Comparison of ENCODE assay signal across 8 cellular contexts in genomic region chr2:176001281-176001902, GRCh38. TPM values are rescaled to one million over a fixed set of nuclear protein-coding genes. Genes with fewer than 3 reads are reported as not detected.
DNase-seq lines count a peak whose midpoint lies in the region; ATAC-seq and TF ChIP-seq lines count a peak whose summit lies in the region.

No MANE protein-coding gene starts in this region.

- H3K9me3 ChIP-seq in CD4-positive, alpha-beta T cell (ENCODE audit: control insufficient read depth, low read length) = no peaks in the 10 kb centered on the region
- H3K9me3 ChIP-seq in neural progenitor cell (ENCODE audit: low read depth) (no peaks in the 10 kb centered on the region), testis (no peaks in the 10 kb centered on the region)

- H3F3A ChIP-seq in neural progenitor cell (ENCODE audit: low read depth) = peaks cover 10% of the 10 kb centered on the region

- peak; percentile 30 for ATAC-seq in CD4-positive, alpha-beta T cell (ENCODE audit: poor library complexity)
- ATAC-seq in GM19397 (IDR thresholded peaks at IDR 0.05; ENCODE audit: unreplicated experiment) = peak; percentile 40
- ATAC-seq in HG03469 (IDR thresholded peaks at IDR 0.05; ENCODE audit: unreplicated experiment) = peak; percentile 34

- H3K79me2 ChIP-seq in neural progenitor cell (ENCODE audit: low read depth) = peaks cover 48% of the 10 kb centered on the region

- H3K27me3 ChIP-seq in CD4-positive, alpha-beta T cell (ENCODE audit: control insufficient read depth, insufficient read depth, low read length) = no peaks in the 10 kb centered on the region
- peaks cover 12% of the 10 kb centered on the region for H3K27me3 ChIP-seq in neural progenitor cell
- no peaks in the 10 kb centered on the region for H3K27me3 ChIP-seq in testis

- peak overlapping the region; percentile 84 for H3K27ac Mint-ChIP-seq in CD4-positive, alpha-beta T cell
- H3K27ac Mint-ChIP-seq in activated T-helper 1 cell treated with anti-CD3 and anti-CD28 coated beads, Interleukin-12 subunit alpha, Interleukin-12 subunit beta, Interleukin-2, Interleukin-4 antibody, amounts not matched to agents 30 ng/mL and 10 ng/mL and 1 ng/mL, durations not matched to agents 14 hours and 24 hours and 36 hours = peak overlapping the region; percentile 91
- H3K27ac Mint-ChIP-seq in neural progenitor cell = peak overlapping the region; percentile 70

- peak overlapping the region; percentile 94 for H3K4me2 ChIP-seq in neural progenitor cell

- peak overlapping the region; percentile 84 for H3K4me3 ChIP-seq in fibroblast of the aortic adventitia (ENCODE audit: low read depth, low read length)
- H3K4me3 ChIP-seq in neural progenitor cell = peak overlapping the region; percentile 70
- H3K4me3 ChIP-seq in testis = peak overlapping the region; percentile 83 to 92

- no peak for TF ChIP-seq CTCF in CD4-positive, alpha-beta T cell (IDR thresholded peaks at IDR 0.05)
- TF ChIP-seq CTCF in fibroblast of the aortic adventitia (IDR thresholded peaks at IDR 0.05; ENCODE audit: insufficient read depth, low read length) (no peak), neural progenitor cell (IDR thresholded peaks at IDR 0.05) (no peak), testis (IDR thresholded peaks at IDR 0.05) (no peak)

- CTCF ChIA-PET in CD4-positive, alpha-beta T cell (lab: Charles Lee) = no interaction called here

- POLR2A ChIA-PET in CD4-positive, alpha-beta T cell (lab: Charles Lee) = interaction anchor here (0.7 to 1.7 kb wide), 3 partner anchors 22 to 52 kb away, joined by 3 to 4 read pairs (median 3); no protein-coding TSS in a partner anchor

- peaks cover 4% of the 10 kb centered on the region for H4K20me1 ChIP-seq in neural progenitor cell (ENCODE audit: low read depth)

- H3K36me3 ChIP-seq in neural progenitor cell (no peaks in the 10 kb centered on the region), testis (ENCODE audit: low read depth, missing control alignments) (no peaks in the 10 kb centered on the region)

- no peaks in the 10 kb centered on the region for H3K36me3 Mint-ChIP-seq in CD4-positive, alpha-beta T cell (ENCODE audit: low read depth)
- H3K36me3 Mint-ChIP-seq in activated T-helper 1 cell treated with anti-CD3 and anti-CD28 coated beads, Interleukin-12 subunit alpha, Interleukin-12 subunit beta, Interleukin-2, Interleukin-4 antibody, amounts not matched to agents 30 ng/mL and 10 ng/mL and 1 ng/mL, durations not matched to agents 14 hours and 24 hours and 36 hours (ENCODE audit: low read depth) = peaks cover 5% of the 10 kb centered on the region
- H3K36me3 Mint-ChIP-seq in neural progenitor cell = no peaks in the 10 kb centered on the region

- peak overlapping the region; percentile 64 for H3K27ac ChIP-seq in CD4-positive, alpha-beta T cell (ENCODE audit: low read depth, low read length)
- H3K27ac ChIP-seq in neural progenitor cell = peak overlapping the region; percentile 19
- H3K27ac ChIP-seq in testis = peak overlapping the region; percentile 42 to 85

- 0% methylated on average over 16 to 21 of the region's 21 CpGs for WGBS in testis, 2 donors

- H3K4me1 Mint-ChIP-seq in CD4-positive, alpha-beta T cell (ENCODE audit: low read depth) = peaks cover 24% of the 10 kb centered on the region
- H3K4me1 Mint-ChIP-seq in activated T-helper 1 cell treated with anti-CD3 and anti-CD28 coated beads, Interleukin-12 subunit alpha, Interleukin-12 subunit beta, Interleukin-2, Interleukin-4 antibody, amounts not matched to agents 30 ng/mL and 10 ng/mL and 1 ng/mL, durations not matched to agents 14 hours and 24 hours and 36 hours (ENCODE audit: low read depth) = peaks cover 25% of the 10 kb centered on the region
- peaks cover 20% of the 10 kb centered on the region for H3K4me1 Mint-ChIP-seq in neural progenitor cell

- DNase-seq in CD4-positive, alpha-beta T cell = peak in 7 of 10 experiments; percentile 1 to 36 (median 12)
- DNase-seq in NOMO-1 treated with dmso at 0.1 percent for 144 hours (lab: John Stamatoyannopoulos, UW; ENCODE audit: unreplicated experiment) = peak; percentile 50
- peak; percentile 37 for DNase-seq in activated T-helper 1 cell treated with anti-CD3 and anti-CD28 coated beads, Interleukin-12 subunit alpha, Interleukin-12 subunit beta, Interleukin-2, Interleukin-4 antibody, amounts not matched to agents 30 ng/mL and 10 ng/mL and 1 ng/mL, durations not matched to agents 14 hours and 24 hours and 36 hours (ENCODE audit: low spot score)
- peak; percentile 51 for DNase-seq in fibroblast of the aortic adventitia (ENCODE audit: low read depth)
- peak; percentile 72 for DNase-seq in neural progenitor cell (ENCODE audit: low spot score)
- DNase-seq in testis = peak; percentile 67

- H3K9ac ChIP-seq in neural progenitor cell = peak overlapping the region; percentile 53

- peak overlapping the region; percentile 88 for H3K4me3 Mint-ChIP-seq in CD4-positive, alpha-beta T cell
- peak overlapping the region; percentile 95 for H3K4me3 Mint-ChIP-seq in activated T-helper 1 cell treated with anti-CD3 and anti-CD28 coated beads, Interleukin-12 subunit alpha, Interleukin-12 subunit beta, Interleukin-2, Interleukin-4 antibody, amounts not matched to agents 30 ng/mL and 10 ng/mL and 1 ng/mL, durations not matched to agents 14 hours and 24 hours and 36 hours
- peak overlapping the region; percentile 96 for H3K4me3 Mint-ChIP-seq in neural progenitor cell

- no peaks in the 10 kb centered on the region for H3K9me3 Mint-ChIP-seq in CD4-positive, alpha-beta T cell
- no peaks in the 10 kb centered on the region for H3K9me3 Mint-ChIP-seq in activated T-helper 1 cell treated with anti-CD3 and anti-CD28 coated beads, Interleukin-12 subunit alpha, Interleukin-12 subunit beta, Interleukin-2, Interleukin-4 antibody, amounts not matched to agents 30 ng/mL and 10 ng/mL and 1 ng/mL, durations not matched to agents 14 hours and 24 hours and 36 hours
- H3K9me3 Mint-ChIP-seq in neural progenitor cell = no peaks in the 10 kb centered on the region

- H3K4me1 ChIP-seq in neural progenitor cell (peaks cover 22% of the 10 kb centered on the region), testis (no peaks in the 10 kb centered on the region)

- TF ChIP-seq POLR2A in testis (IDR thresholded peaks at IDR 0.05) = no peak

- peak overlapping the region; percentile 89 for H2AFZ ChIP-seq in neural progenitor cell (replicated peaks)

- H3K27me3 Mint-ChIP-seq in CD4-positive, alpha-beta T cell = no peaks in the 10 kb centered on the region
- H3K27me3 Mint-ChIP-seq in activated T-helper 1 cell treated with anti-CD3 and anti-CD28 coated beads, Interleukin-12 subunit alpha, Interleukin-12 subunit beta, Interleukin-2, Interleukin-4 antibody, amounts not matched to agents 30 ng/mL and 10 ng/mL and 1 ng/mL, durations not matched to agents 14 hours and 24 hours and 36 hours (ENCODE audit: insufficient read depth) = peaks cover 3% of the 10 kb centered on the region
- no peaks in the 10 kb centered on the region for H3K27me3 Mint-ChIP-seq in neural progenitor cell (ENCODE audit: insufficient read depth, low read depth)

- intact Hi-C loops in CD4-positive, alpha-beta T cell (cut with DNase I, micrococcal nuclease) = loop anchor here in 1 of 2 experiments (10.0 kb wide), 2 partner anchors 817 to 1553 kb away; partner anchors contain the start of gene ATP5MC3
- intact Hi-C loops in activated T-helper 1 cell treated with anti-CD3 and anti-CD28 coated beads, Interleukin-12 subunit alpha, Interleukin-12 subunit beta, Interleukin-2, Interleukin-4 antibody, amounts not matched to agents 30 ng/mL and 10 ng/mL and 1 ng/mL, durations not matched to agents 14 hours and 24 hours and 36 hours (cut with micrococcal nuclease) = loop anchor here (1.0 to 5.0 kb wide), 3 partner anchors 268 to 1754 kb away; partner anchors contain the start of genes MTX2 and OLA1
- intact Hi-C loops in testis (cut with DNase I; ENCODE audit: low total_unique reads) = no loop called here

RNA-seq across cellular contexts. Expression of gene LNPK, which starts 0.7 kb away (rescaled TPM):
- 10 to 100 TPM; 12.7 to 15.8 TPM for total RNA-seq in CD4-positive, alpha-beta T cell
- total RNA-seq in activated T-helper 1 cell treated with anti-CD3 and anti-CD28 coated beads, Interleukin-12 subunit alpha, Interleukin-12 subunit beta, Interleukin-2, Interleukin-4 antibody, amounts not matched to agents 30 ng/mL and 10 ng/mL and 1 ng/mL, durations not matched to agents 14 hours and 24 hours and 36 hours = 35.2 and 43.6 TPM in 2 replicates
- total RNA-seq in fibroblast of the aortic adventitia (ENCODE audit: low replicate concordance) = 28.9 and 61.4 TPM in 2 replicates
- 24.4 and 36.1 TPM in 2 replicates for total RNA-seq in neural progenitor cell (ENCODE audit: low replicate concordance)
- total RNA-seq in testis = 10 to 100 TPM; 19.5 to 23.8 TPM
- 45.2 TPM for polyA plus RNA-seq in testis (ENCODE audit: insufficient read depth, low read depth, low replicate concordance)

Comparison
In these comparisons a context has a peak if more than half of its experiments do, and no peak if none do; other contexts are left out.
1. Peak in every context shown above with its lines: DNase-seq, ATAC-seq, H3K4me3 ChIP-seq and H3K27ac ChIP-seq.
2. DNase-seq: peak in every context shown above with its lines; median percentile 72 in neural progenitor cell; 67 in testis; 51 in fibroblast of the aortic adventitia; 50 in NOMO-1 treated with dmso at 0.1 percent for 144 hours; 37 in activated T-helper 1 cell treated with anti-CD3 and anti-CD28 coated beads, Interleukin-12 subunit alpha, Interleukin-12 subunit beta, Interleukin-2, Interleukin-4 antibody, amounts not matched to agents 30 ng/mL and 10 ng/mL and 1 ng/mL, durations not matched to agents 14 hours and 24 hours and 36 hours; 12 in CD4-positive, alpha-beta T cell.